Comparison of ENCODE assay signal across 16 cellular contexts in the genomic region with DNA sequence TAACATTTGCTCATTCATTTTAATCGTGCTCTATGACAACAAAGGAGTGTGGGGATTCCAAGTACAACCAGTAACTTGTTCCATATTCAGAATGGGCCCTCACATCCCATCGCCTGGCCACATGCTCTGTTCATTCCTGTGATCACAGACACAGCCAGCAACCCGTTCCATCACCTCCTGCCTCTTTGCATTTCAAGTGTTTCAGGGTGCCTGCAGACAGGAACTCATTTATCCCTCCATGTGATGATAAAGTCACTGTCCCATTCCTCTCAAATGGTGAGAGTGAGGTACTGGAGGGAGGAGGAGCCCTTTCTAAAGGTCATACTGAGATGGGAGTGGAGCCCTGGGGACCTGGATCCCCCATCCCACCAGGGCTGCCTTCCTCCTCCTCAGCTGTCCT.
DNase-seq lines count a peak whose midpoint lies in the region; ATAC-seq and TF ChIP-seq lines count a peak whose summit lies in the region.
"Had no signal": no experiment of that assay in that cellular context is flagged by ENCODE, and none has a peak within 500 bp of the region (broad histone marks: within the 10 kb centered on the region; RNA-seq: fewer than 3 reads in every experiment).

No MANE protein-coding gene starts in this region.

- H3K79me1 ChIP-seq in mesendoderm (ENCODE audit: low read length), result no peaks in the 10 kb centered on the region

- no peak overlapping the region for H2BK15ac ChIP-seq in mesendoderm (replicated peaks; ENCODE audit: low read depth)

- no peak overlapping the region for H4K5ac ChIP-seq in mesendoderm (ENCODE audit: low read length)

- peak overlapping the region; percentile 7 for H2AFZ ChIP-seq in osteoblast (ENCODE audit: low read length)

- H3K4me3 ChIP-seq in right cardiac atrium (ENCODE audit: low read length) (no peak overlapping the region), mesendoderm (ENCODE audit: low read length) (no peak overlapping the region), osteoblast (ENCODE audit: insufficient read depth, low read length) (no peak overlapping the region)

- H3K9ac ChIP-seq in mesendoderm (ENCODE audit: low read length), result no peak overlapping the region

- H3K4me1 ChIP-seq in right cardiac atrium (ENCODE audit: control insufficient read depth, insufficient read depth, low read length) (no peaks in the 10 kb centered on the region), mesendoderm (ENCODE audit: control insufficient read depth, low read depth, low read length) (no peaks in the 10 kb centered on the region), osteoblast (ENCODE audit: insufficient read depth, low read length) (no peaks in the 10 kb centered on the region)

- H3K4me2 ChIP-seq in mesendoderm (ENCODE audit: low read length) (no peak overlapping the region), osteoblast (ENCODE audit: insufficient read depth, low read length) (no peak overlapping the region)

- H3K27me3 ChIP-seq in right cardiac atrium (ENCODE audit: control insufficient read depth, insufficient read depth) (no peaks in the 10 kb centered on the region), mesendoderm (ENCODE audit: insufficient read depth, low read length, poor library complexity) (no peaks in the 10 kb centered on the region), osteoblast (ENCODE audit: insufficient read depth, low read length) (no peaks in the 10 kb centered on the region)

- TF ChIP-seq CTCF in osteoblast (IDR thresholded peaks at IDR 0.05; ENCODE audit: extremely low read depth, low read depth, low read length), result no peak

- no peak overlapping the region for H3K18ac ChIP-seq in mesendoderm (ENCODE audit: low read length)

- H2BK120ac ChIP-seq in mesendoderm (ENCODE audit: low read depth, low read length), result no peak overlapping the region

- H4K8ac ChIP-seq in mesendoderm (ENCODE audit: low read depth, low read length), result no peak overlapping the region

- H3K23ac ChIP-seq in mesendoderm (ENCODE audit: low read length), result no peak overlapping the region

- H3K79me2 ChIP-seq in mesendoderm (ENCODE audit: control insufficient read depth, insufficient read depth, low read length), result no peaks in the 10 kb centered on the region
- no peaks in the 10 kb centered on the region for H3K79me2 ChIP-seq in osteoblast (ENCODE audit: insufficient read depth, low read length)

- H3K36me3 ChIP-seq in mesendoderm (ENCODE audit: control insufficient read depth, insufficient read depth, low read length) (no peaks in the 10 kb centered on the region), osteoblast (ENCODE audit: insufficient read depth, low read length) (no peaks in the 10 kb centered on the region)

- no peaks in the 10 kb centered on the region for H3K9me3 ChIP-seq in right cardiac atrium (ENCODE audit: control insufficient read depth, low read length)
- no peaks in the 10 kb centered on the region for H3K9me3 ChIP-seq in osteoblast (ENCODE audit: low read depth, low read length)

- ATAC-seq in right cardiac atrium, result peak; percentile 83 to 94
- no peak for ATAC-seq in left ventricle myocardium superior
- ATAC-seq in HG03460 (IDR thresholded peaks at IDR 0.05; ENCODE audit: unreplicated experiment), result no peak

- H4K20me1 ChIP-seq in osteoblast (ENCODE audit: insufficient read depth, low read length), result no peaks in the 10 kb centered on the region

- WGBS in right cardiac atrium, result 39% methylated on average over 3 of the region's 3 CpGs
- no CpG with 5 or more reads among the region's 3 CpGs for WGBS in mesendoderm (ENCODE audit: extremely low coverage, insufficient coverage, low lambda C conversion rate)

- in situ Hi-C loops in SK-MEL-5 (cut with HindIII; ENCODE audit: low pct_unique_long_range_greater_than_20kb, low sequenced_read_pairs), result no loop called here

- no peak overlapping the region for H3K27ac ChIP-seq in right cardiac atrium (ENCODE audit: low read length)
- no peak overlapping the region for H3K27ac ChIP-seq in mesendoderm (ENCODE audit: low read depth, low read length)
- no peak overlapping the region for H3K27ac ChIP-seq in osteoblast (ENCODE audit: low read depth, low read length)

- intact Hi-C loops in right cardiac atrium (cut with DNase I), result no loop called here
- intact Hi-C loops in left ventricle myocardium superior (cut with micrococcal nuclease), result no loop called here

- no peak overlapping the region for H2AK5ac ChIP-seq in mesendoderm (ENCODE audit: low read length)

- peak; percentile 8 to 63 (median 42) for DNase-seq in right cardiac atrium
- no peak for DNase-seq in left ventricle myocardium superior
- peak; percentile 27 for DNase-seq in SK-MEL-5 (ENCODE audit: low read depth, low spot score)
- DNase-seq in mesendoderm, result peak; percentile 59
- no peak for DNase-seq in osteoblast (ENCODE audit: insufficient read length, low spot score, missing footprints)
- no peak for DNase-seq in NCI-H1092 treated with DMSO at 0.1 percent for 48 hours (lab: John Stamatoyannopoulos, UW)
- no peak for DNase-seq in DMS153 treated with DMSO at 0.1 percent for 48 hours (lab: John Stamatoyannopoulos, UW; ENCODE audit: unreplicated experiment)
- DNase-seq: C1 segment of cervical spinal cord; Calu3; CD4-positive, alpha-beta memory T cell; COR-L47; DND-41; GOT3; H7; HCEC 1CT had no signal

- no peak overlapping the region for H3K56ac ChIP-seq in mesendoderm (ENCODE audit: low read length)

- H3K4ac ChIP-seq in mesendoderm (ENCODE audit: low read depth, low read length), result no peak overlapping the region

- H2BK5ac ChIP-seq in mesendoderm (ENCODE audit: low read length), result no peak overlapping the region

Comparison
In these comparisons a context has a peak if more than half of its experiments do, and no peak if none do; other contexts are left out.
1. ATAC-seq: peak in right cardiac atrium (2 of 2); none in left ventricle myocardium superior (single experiment) and HG03460 (single experiment).
2. DNase-seq: peak in right cardiac atrium (3 of 3), SK-MEL-5 (single experiment) and mesendoderm (single experiment); none in left ventricle myocardium superior (single experiment), osteoblast (single experiment), NCI-H1092 treated with DMSO at 0.1 percent for 48 hours (single experiment) and DMS153 treated with DMSO at 0.1 percent for 48 hours (single experiment).